Comparison of ENCODE assay signal across 8 cellular contexts in the genomic region with DNA sequence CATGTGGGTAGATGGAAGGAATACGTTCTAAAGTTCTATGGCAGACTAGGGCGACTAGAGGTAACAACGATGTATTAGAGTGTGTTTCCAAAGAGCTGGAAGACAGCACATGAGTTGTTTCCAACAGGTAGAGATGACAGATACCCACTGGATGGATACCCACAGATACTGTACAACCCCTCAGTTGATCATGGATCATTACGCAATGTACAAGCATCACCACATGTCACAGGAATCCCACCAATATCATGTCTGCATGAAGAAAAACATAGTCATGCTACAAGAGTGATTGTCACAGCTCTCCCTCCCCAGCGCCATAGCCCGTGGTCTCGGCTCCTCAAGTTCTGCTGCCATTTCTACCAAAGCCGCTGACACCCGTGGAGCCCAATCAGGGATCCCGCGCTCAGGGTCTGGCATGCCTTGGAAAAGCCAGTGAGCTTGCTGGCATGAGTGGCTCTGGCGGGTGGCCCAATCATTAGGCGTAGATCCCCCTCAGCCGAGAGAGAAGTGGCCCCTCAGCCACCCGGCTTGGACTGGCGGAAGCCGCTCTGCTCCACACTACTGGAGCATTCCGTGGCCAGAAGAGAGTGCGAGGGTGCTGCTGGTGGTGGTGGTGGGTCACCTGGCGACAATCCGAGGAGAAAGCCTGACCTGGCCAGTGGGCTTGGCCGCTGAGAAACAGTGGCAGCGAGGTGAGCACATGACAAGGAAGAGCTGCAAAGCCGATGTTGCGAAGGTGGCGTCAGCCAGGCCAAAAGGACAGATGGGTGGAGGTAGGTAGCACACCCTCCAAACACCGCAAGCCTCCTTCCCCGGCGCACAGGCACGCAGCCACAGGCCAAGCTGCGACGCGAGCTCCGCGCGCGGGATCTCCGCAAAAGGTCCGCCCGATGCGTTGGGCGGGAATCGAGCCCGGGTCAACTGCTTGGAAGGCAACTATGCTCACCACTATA.
A peak's percentile ranks its signal among the peaks of the same experiment; 100 is the strongest.
DNase-seq lines count a peak whose midpoint lies in the region; ATAC-seq, FAIRE-seq and TF ChIP-seq lines count a peak whose summit lies in the region.

No MANE protein-coding gene starts in this region.

- no peaks in the 10 kb centered on the region for H3K9me3 ChIP-seq in mucosa of rectum (ENCODE audit: control insufficient read depth in 2 of 2, low read length in 2 of 2)

- no TSS peak for BruUV-seq in MCF 10A (replicated peaks; lab: Mats Ljungman, UMichigan)

- H3K27me3 ChIP-seq in mucosa of rectum (ENCODE audit: control insufficient read depth in 2 of 2, insufficient read depth in 2 of 2, low read length in 2 of 2), result peaks cover 15 to 20% of the 10 kb centered on the region in 2 donors

- TF ChIP-seq CTCF in D721Med (IDR thresholded peaks at IDR 0.05; ENCODE audit: insufficient read depth, missing control alignments), result no peak
- no peak for TF ChIP-seq CTCF in NB4 (IDR thresholded peaks at IDR 0.05; ENCODE audit: low read depth, low read length)
- TF ChIP-seq CTCF in MCF 10A (IDR thresholded peaks at IDR 0.05; ENCODE audit: unreplicated experiment), result no peak

- no peak for TF ChIP-seq POLR2A in NB4 (IDR thresholded peaks at IDR 0.05; ENCODE audit: extremely low read depth, insufficient read length)

- intact Hi-C loops in MCF 10A (cut with micrococcal nuclease), result no loop called here

- H3K9ac ChIP-seq in mucosa of rectum (ENCODE audit: low read depth in 1 of 2, low read length in 2 of 2), result no peak overlapping the region

- no peak for ATAC-seq in HG03457 (IDR thresholded peaks at IDR 0.05; ENCODE audit: unreplicated experiment)
- no peak for ATAC-seq in GM21526 (IDR thresholded peaks at IDR 0.05; ENCODE audit: low FRiP score, unreplicated experiment)

- peaks cover 2 to 8% of the 10 kb centered on the region in 2 donors for H3K4me1 ChIP-seq in mucosa of rectum (ENCODE audit: control insufficient read depth in 2 of 2, insufficient read depth in 2 of 2, low read length in 2 of 2)

- H3K27ac Mint-ChIP-seq in MCF 10A (ENCODE audit: low read depth, unreplicated experiment), result no peak overlapping the region

- peak; percentile 33 for DNase-seq in D721Med (ENCODE audit: insufficient read length, low spot score)
- DNase-seq in NB4 (ENCODE audit: low read depth), result peak; percentile 13
- peak; percentile 30 for DNase-seq in MCF 10A (ENCODE audit: unreplicated experiment)
- DNase-seq in SHP77 treated with DMSO at 0.1 percent for 48 hours (lab: John Stamatoyannopoulos, UW), result no peak
- no peak for DNase-seq in midbrain (lab: John Stamatoyannopoulos, UW)

- no peaks in the 10 kb centered on the region for H3K27me3 Mint-ChIP-seq in MCF 10A (ENCODE audit: insufficient read depth, unreplicated experiment)

- POLR2A ChIA-PET in MCF 10A (lab: Yijun Ruan, JAX), result interaction anchor here (0.5 to 3.4 kb wide), 8 partner anchors 10 to 587 kb away, joined by 3 to 13 read pairs (median 3); a partner anchor contains a TSS

- H3K9me3 Mint-ChIP-seq in MCF 10A (ENCODE audit: unreplicated experiment), result peaks cover 11% of the 10 kb centered on the region

- peak overlapping the region; percentile 53 for H3K4me3 ChIP-seq in NB4 (ENCODE audit: low read depth, low read length)
- H3K4me3 ChIP-seq in mucosa of rectum (ENCODE audit: low read length in 2 of 2), result peak overlapping the region; percentile 47 to 67

- H3K27ac ChIP-seq in mucosa of rectum (ENCODE audit: low read depth in 2 of 2, low read length in 2 of 2), result no peak overlapping the region

- no peaks in the 10 kb centered on the region for H3K36me3 Mint-ChIP-seq in MCF 10A (ENCODE audit: insufficient read depth, unreplicated experiment)

- FAIRE-seq in D721Med (lab: Jason Lieb, UNC), result no peak

- peak overlapping the region; percentile 89 for H3K4me3 Mint-ChIP-seq in MCF 10A (ENCODE audit: unreplicated experiment)

- H3K36me3 ChIP-seq in mucosa of rectum (ENCODE audit: control insufficient read depth in 2 of 2, insufficient read depth in 2 of 2, low read length in 2 of 2), result no peaks in the 10 kb centered on the region

- H3K4me1 Mint-ChIP-seq in MCF 10A (ENCODE audit: insufficient read depth, unreplicated experiment), result no peaks in the 10 kb centered on the region

- CTCF ChIA-PET in MCF 10A (lab: Yijun Ruan, JAX), result interaction anchor here (0.6 to 2.5 kb wide), 14 partner anchors 11 to 943 kb away, joined by 3 to 27 read pairs (median 4); no protein-coding TSS in a partner anchor

Comparison
In these comparisons a context has a peak if more than half of its experiments do, and no peak if none do; other contexts are left out.
1. DNase-seq: peak in D721Med (single experiment), NB4 (single experiment) and MCF 10A (single experiment); none in SHP77 treated with DMSO at 0.1 percent for 48 hours (single experiment) and midbrain (single experiment).